In the genomic region with DNA sequence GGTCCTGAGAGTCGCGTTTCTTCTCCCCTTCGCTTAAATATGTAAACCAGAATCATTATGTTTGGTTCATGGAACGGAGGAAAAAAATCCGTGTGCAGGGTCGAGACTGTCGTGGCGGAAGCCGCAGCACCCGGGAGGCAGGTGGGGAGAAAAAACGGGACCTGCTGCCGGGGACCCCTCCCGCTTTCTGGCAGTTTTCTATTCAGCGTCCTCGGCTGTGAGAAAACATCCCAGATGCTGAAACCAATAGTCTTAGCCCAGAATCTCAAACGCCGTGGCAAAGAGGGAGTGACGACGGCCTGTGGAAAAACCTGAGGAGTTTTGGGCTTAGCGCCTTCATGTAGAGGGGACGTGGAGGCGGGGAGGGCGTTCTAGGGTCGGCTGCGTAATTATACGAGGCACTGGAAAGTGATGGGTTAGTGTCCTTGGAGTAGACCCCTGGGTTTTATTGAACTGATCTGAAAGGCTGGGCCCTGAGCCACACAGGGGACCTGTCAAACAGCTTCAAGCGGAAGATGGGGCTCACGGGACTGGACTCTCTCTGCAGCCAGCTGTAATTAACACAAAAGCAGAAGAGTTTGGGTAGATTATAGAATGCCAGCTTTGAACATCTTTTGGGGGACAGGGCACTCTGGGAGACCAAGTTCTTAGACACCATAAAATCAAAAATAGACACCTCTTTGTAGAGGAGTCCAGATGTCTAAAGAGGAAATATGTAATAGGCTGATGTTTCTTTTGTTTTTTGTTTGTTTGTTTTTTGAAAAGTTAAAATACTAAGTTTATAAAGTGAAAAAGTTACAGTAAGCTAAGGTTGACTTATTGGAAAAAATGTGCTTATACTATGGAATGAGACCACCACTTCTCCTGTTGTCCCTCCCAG, we compare ENCODE assay signal across 7 cellular contexts. TPM values are rescaled to one million over a fixed set of nuclear protein-coding genes. Genes with fewer than 3 reads are reported as not detected.
A peak's percentile ranks its signal among the peaks of the same experiment; 100 is the strongest.
DNase-seq lines count a peak whose midpoint lies in the region; TF ChIP-seq lines count a peak whose summit lies in the region.

No MANE protein-coding gene starts in this region.

- TF ChIP-seq CTCF in GM10248 (IDR thresholded peaks at IDR 0.05; ENCODE audit: control extremely low read depth, extremely low read depth, low read depth, missing control alignments), result no peak
- TF ChIP-seq CTCF in endodermal cell (conservative IDR thresholded peaks at IDR 0.05), result no peak
- no peak for TF ChIP-seq CTCF in tibial nerve (IDR thresholded peaks at IDR 0.05)

- peak overlapping the region; percentile 99 for H3K27ac Mint-ChIP-seq in activated CD4-positive, alpha-beta T cell treated with anti-CD3 and anti-CD28 coated beads, Interleukin-2, amount 10 ng/mL, durations not matched to agents 24 days and 14 days
- peak overlapping the region; percentile 97 for H3K27ac Mint-ChIP-seq in endodermal cell

- peak overlapping the region; percentile 98 for H3K4me3 Mint-ChIP-seq in activated CD4-positive, alpha-beta T cell treated with anti-CD3 and anti-CD28 coated beads, Interleukin-2, amount 10 ng/mL, durations not matched to agents 24 days and 14 days
- H3K4me3 Mint-ChIP-seq in endodermal cell, result peak overlapping the region; percentile 81

- H2AFZ ChIP-seq in Karpas-422 (ENCODE audit: low read length), result peak overlapping the region; percentile 93

- H3K27me3 ChIP-seq in Karpas-422 (ENCODE audit: low read length), result no peaks in the 10 kb centered on the region
- no peaks in the 10 kb centered on the region for H3K27me3 ChIP-seq in endodermal cell (ENCODE audit: control insufficient read depth, insufficient read depth, low read length, poor library complexity, severe bottlenecking)
- H3K27me3 ChIP-seq in mucosa of rectum (ENCODE audit: control insufficient read depth in 2 of 2, insufficient read depth in 2 of 2, low read length in 2 of 2), result no peaks in the 10 kb centered on the region
- H3K27me3 ChIP-seq in tibial nerve, result no peaks in the 10 kb centered on the region

- H3K4me1 Mint-ChIP-seq in activated CD4-positive, alpha-beta T cell treated with anti-CD3 and anti-CD28 coated beads, Interleukin-2, amount 10 ng/mL, durations not matched to agents 24 days and 14 days, result peaks cover 30% of the 10 kb centered on the region
- peaks cover 34% of the 10 kb centered on the region for H3K4me1 Mint-ChIP-seq in endodermal cell

- H3K9me3 ChIP-seq in Karpas-422 (ENCODE audit: low read length) (no peaks in the 10 kb centered on the region), endodermal cell (ENCODE audit: control insufficient read depth, low read length) (peaks cover 14% of the 10 kb centered on the region), mucosa of rectum (ENCODE audit: control insufficient read depth in 2 of 2, low read length in 2 of 2) (no peaks in the 10 kb centered on the region), tibial nerve (no peaks in the 10 kb centered on the region)

- no peaks in the 10 kb centered on the region for H3K9me2 ChIP-seq in Karpas-422 (replicated peaks; ENCODE audit: insufficient read depth, low read length)

- H3K9ac ChIP-seq in Karpas-422 (ENCODE audit: low read length) (peak overlapping the region; percentile 91), endodermal cell (ENCODE audit: extremely low read depth, low read length, poor library complexity, severe bottlenecking) (peak overlapping the region; percentile 92), mucosa of rectum (ENCODE audit: low read depth in 1 of 2, low read length in 2 of 2) (peak overlapping the region; percentile 72 to 95)

- CTCF ChIA-PET in GM10248 (lab: Yijun Ruan, JAX), result interaction anchor here (0.8 to 1.5 kb wide), 6 partner anchors 8 to 77 kb away, joined by 3 to 7 read pairs (median 4); no protein-coding TSS in a partner anchor

- peak overlapping the region; percentile 100 for H3K4me2 ChIP-seq in Karpas-422 (ENCODE audit: low read depth, low read length, poor library complexity, severe bottlenecking)

- H3K4me1 ChIP-seq in Karpas-422 (ENCODE audit: low read length), result peaks cover 37% of the 10 kb centered on the region
- peaks cover 4% of the 10 kb centered on the region for H3K4me1 ChIP-seq in endodermal cell (ENCODE audit: control insufficient read depth, insufficient read depth, low read length)
- H3K4me1 ChIP-seq in mucosa of rectum (ENCODE audit: control insufficient read depth in 2 of 2, insufficient read depth in 2 of 2, low read length in 2 of 2), result peaks cover 4 to 24% of the 10 kb centered on the region in 2 donors
- H3K4me1 ChIP-seq in tibial nerve, result peaks cover 0 to 16% (median 2%) of the 10 kb centered on the region in 4 donors

- H3K79me2 ChIP-seq in Karpas-422 (ENCODE audit: low read length), result peaks cover 41% of the 10 kb centered on the region

- intact Hi-C loops in activated CD4-positive, alpha-beta T cell treated with anti-CD3 and anti-CD28 coated beads, Interleukin-2, amount 10 ng/mL, durations not matched to agents 24 days and 14 days (cut with micrococcal nuclease), result loop anchor here (1.0 to 10.0 kb wide), 3 partner anchors 70 to 436 kb away; no protein-coding TSS in a partner anchor

- no peaks in the 10 kb centered on the region; the same call in 1 of the 2 replicates for H4K20me1 ChIP-seq in Karpas-422 (ENCODE audit: insufficient read depth, low read depth, low read length)

- no peak for TF ChIP-seq POLR2A in tibial nerve (IDR thresholded peaks at IDR 0.05)

- H3K27ac ChIP-seq in Karpas-422 (ENCODE audit: low read length), result peak overlapping the region; percentile 78
- peak overlapping the region; percentile 66 for H3K27ac ChIP-seq in endodermal cell (ENCODE audit: low read depth, low read length)
- H3K27ac ChIP-seq in mucosa of rectum (ENCODE audit: low read depth in 2 of 2, low read length in 2 of 2), result peak overlapping the region; percentile 79 to 84
- peak overlapping the region; percentile 25 to 94 (median 86) for H3K27ac ChIP-seq in tibial nerve

- no peaks in the 10 kb centered on the region for H3K9me3 Mint-ChIP-seq in activated CD4-positive, alpha-beta T cell treated with anti-CD3 and anti-CD28 coated beads, Interleukin-2, amount 10 ng/mL, durations not matched to agents 24 days and 14 days
- H3K9me3 Mint-ChIP-seq in endodermal cell, result peaks cover 12% of the 10 kb centered on the region

- H3K36me3 Mint-ChIP-seq in activated CD4-positive, alpha-beta T cell treated with anti-CD3 and anti-CD28 coated beads, Interleukin-2, amount 10 ng/mL, durations not matched to agents 24 days and 14 days (ENCODE audit: low read depth), result peaks cover 5% of the 10 kb centered on the region
- H3K36me3 Mint-ChIP-seq in endodermal cell (ENCODE audit: low read depth), result peaks cover 3% of the 10 kb centered on the region

- DNase-seq in GM10248 (ENCODE audit: extremely low spot score) (peak; percentile 32), Karpas-422 (peak; percentile 71), endodermal cell (peak; percentile 69), tibial nerve (ENCODE audit: low spot score in 2 of 2) (peak in 1 of 2 donors; percentile 8), mucosa of gallbladder (ENCODE audit: low spot score) (no peak)
- DNase-seq in activated CD4-positive, alpha-beta T cell treated with anti-CD3 and anti-CD28 coated beads, Interleukin-2, amount 10 ng/mL, durations not matched to agents 24 days and 14 days, result peak; percentile 79

- peaks cover 12% of the 10 kb centered on the region for H3K27me3 Mint-ChIP-seq in activated CD4-positive, alpha-beta T cell treated with anti-CD3 and anti-CD28 coated beads, Interleukin-2, amount 10 ng/mL, durations not matched to agents 24 days and 14 days
- H3K27me3 Mint-ChIP-seq in endodermal cell (ENCODE audit: insufficient read depth), result peaks cover 5% of the 10 kb centered on the region

- 5 to 8% methylated on average over 19 to 28 of the region's 28 CpGs for whole genome bisulfite sequencing in endodermal cell (ENCODE audit: insufficient coverage in 1 of 2, insufficient read length in 1 of 2), 2 experiments
- WGBS in tibial nerve, 2 donors, result 1% methylated on average over 28 of the region's 28 CpGs

- POLR2A ChIA-PET in GM10248 (lab: Yijun Ruan, JAX), result no interaction called here

- H3K36me3 ChIP-seq in Karpas-422 (ENCODE audit: insufficient read depth, low read length) (peaks cover 16% of the 10 kb centered on the region; the same call in 1 of the 2 replicates), endodermal cell (ENCODE audit: control insufficient read depth, insufficient read depth, low read length) (peaks cover 12% of the 10 kb centered on the region), mucosa of rectum (ENCODE audit: control insufficient read depth in 2 of 2, insufficient read depth in 2 of 2, low read length in 2 of 2) (no peaks in the 10 kb centered on the region), tibial nerve (no peaks in the 10 kb centered on the region)

- peak overlapping the region; percentile 96 for H3K4me3 ChIP-seq in Karpas-422 (ENCODE audit: low read length)
- peak overlapping the region; percentile 87 for H3K4me3 ChIP-seq in endodermal cell (ENCODE audit: low read length)
- H3K4me3 ChIP-seq in mucosa of rectum (ENCODE audit: low read length in 2 of 2), result peak overlapping the region; percentile 80 to 93
- peak overlapping the region; percentile 36 to 85 (median 64) for H3K4me3 ChIP-seq in tibial nerve

- TF ChIP-seq EP300 in tibial nerve (IDR thresholded peaks at IDR 0.05), result no peak

RNA-seq across cellular contexts. Expression of a gene that starts 0.8 kb away (rescaled TPM):
- total RNA-seq in Karpas-422 (2014; rRNA removed; shearing (Covaris generic); ENCODE audit: low replicate concordance), result 48.2 and 60.9 TPM in 2 replicates
- total RNA-seq in activated CD4-positive, alpha-beta T cell treated with anti-CD3 and anti-CD28 coated beads, Interleukin-2, amount 10 ng/mL, durations not matched to agents 24 days and 14 days, result 58.4 and 61.7 TPM in 2 replicates
- total RNA-seq in endodermal cell (100 to 1,000 TPM in 1 of 2 donors, 10 to 100 TPM in 1; 68.3 to 118 TPM), tibial nerve (1 to 10 TPM in 1 of 4 donors, under 1 TPM in 3; 0.42 to 1.8 (median 0.71) TPM), mucosa of gallbladder (2.0 TPM)
- polyA plus RNA-seq in endodermal cell (2013, experiment 1 of 2), result 92.4 TPM
- polyA plus RNA-seq in endodermal cell (2013, experiment 2 of 2), result 92.7 TPM

RNA-seq across cellular contexts. Expression of a gene that starts 53.7 kb away (rescaled TPM):
- 0.58 TPM in 1 of 2 replicates, not detected in the other for total RNA-seq in Karpas-422 (2014; rRNA removed; shearing (Covaris generic); ENCODE audit: low replicate concordance)
- total RNA-seq in activated CD4-positive, alpha-beta T cell treated with anti-CD3 and anti-CD28 coated beads, Interleukin-2, amount 10 ng/mL, durations not matched to agents 24 days and 14 days, result 0.69 and 1.0 TPM in 2 replicates
- total RNA-seq in endodermal cell (10 to 100 TPM; 11.7 to 12.3 TPM), tibial nerve (under 1 TPM in 1 of 4 donors, not detected in 3; 0.30 TPM), mucosa of gallbladder (not detected)
- polyA plus RNA-seq in endodermal cell (2013, experiment 1 of 2), result 0.96 TPM
- polyA plus RNA-seq in endodermal cell (2013, experiment 2 of 2), result 0.66 TPM

Comparison
In these comparisons a context has a peak if more than half of its experiments do, and no peak if none do; other contexts are left out.
1. RNA of a gene that starts 0.8 kb away (total RNA-seq): 68.3 to 118 TPM in endodermal cell, 58.4 to 61.7 TPM in activated CD4-positive, alpha-beta T cell treated with anti-CD3 and anti-CD28 coated beads, Interleukin-2, amount 10 ng/mL, durations not matched to agents 24 days and 14 days and 48.2 to 60.9 TPM in Karpas-422; 2.0 TPM in mucosa of gallbladder (single experiment) and 0.42 to 1.8 TPM in tibial nerve; every median in the first group is over 10 times any median in the second.
2. Peak in every context shown above with its lines, with median percentiles within 50 percentile points of each other: H3K27ac ChIP-seq, H3K4me3 ChIP-seq and H3K9ac ChIP-seq.